ENCODE assay signal across 1 cellular context in genomic region chr7:99693427-99694200, GRCh38.
TF ChIP-seq lines count a peak whose summit lies in the region.

No MANE protein-coding gene starts in this region.

TF ChIP-seq in HepG2, 621 proteins besides CTCF, POLR2A, EP300 and RAD21 (continued from another document and continues in another):
- TF ChIP-seq ZNF646 (CRISPR knock-in tag; IDR thresholded peaks at IDR 0.05) (no peak), ZNF598 (CRISPR knock-in tag; IDR thresholded peaks at IDR 0.05; ENCODE audit: borderline replicate concordance) (peak; percentile 81; the same call in 1 of the 2 replicates), MYC (CRISPR knock-in tag; IDR thresholded peaks at IDR 0.05; ENCODE audit: borderline replicate concordance) (peak; percentile 72), ZNF326 (CRISPR knock-in tag; IDR thresholded peaks at IDR 0.05; ENCODE audit: borderline replicate concordance) (no peak), ELF4 (CRISPR knock-in tag; IDR thresholded peaks at IDR 0.05; ENCODE audit: borderline replicate concordance) (no peak; the same call in 1 of the 2 replicates), RFX5 (IDR thresholded peaks at IDR 0.05; ENCODE audit: low read depth, low read length) (no peak), ZNF850 (CRISPR knock-in tag; conservative IDR thresholded peaks at IDR 0.05) (no peak), ZNF251 (CRISPR knock-in tag; IDR thresholded peaks at IDR 0.05) (no peak), MIER2 (CRISPR knock-in tag; IDR thresholded peaks at IDR 0.05) (peak; percentile 73; the same call in 1 of the 2 replicates), ESRRA (CRISPR knock-in tag; IDR thresholded peaks at IDR 0.05; ENCODE audit: low read depth) (no peak), PHF5A (CRISPR knock-in tag; IDR thresholded peaks at IDR 0.05; ENCODE audit: low read depth, unreplicated experiment) (peak; percentile 42), ZNF616 (CRISPR knock-in tag; IDR thresholded peaks at IDR 0.05; ENCODE audit: low read depth) (0 out of 2 replicates have a peak, but pooled peaks have one; percentile 51), SNAI1 (CRISPR knock-in tag; IDR thresholded peaks at IDR 0.05; ENCODE audit: borderline replicate concordance) (no peak; the same call in 1 of the 2 replicates), ZNF235 (CRISPR knock-in tag; IDR thresholded peaks at IDR 0.05; ENCODE audit: borderline replicate concordance) (no peak), ZNF570 (CRISPR knock-in tag; IDR thresholded peaks at IDR 0.05; ENCODE audit: borderline replicate concordance) (no peak), ZSCAN30 (CRISPR knock-in tag; IDR thresholded peaks at IDR 0.05) (no peak; the same call in 1 of the 2 replicates), EZH2 (conservative IDR thresholded peaks at IDR 0.05; ENCODE audit: low read depth, low read length) (no peak), HNRNPLL (IDR thresholded peaks at IDR 0.05; ENCODE audit: low read depth, low read length, poor library complexity, severe bottlenecking) (no peak), GFI1 (CRISPR knock-in tag; IDR thresholded peaks at IDR 0.05; ENCODE audit: borderline replicate concordance) (peak; percentile 78), KMT2B (CRISPR knock-in tag; IDR thresholded peaks at IDR 0.05) (peak; percentile 79), FOXP4 (CRISPR knock-in tag; IDR thresholded peaks at IDR 0.05) (peak; percentile 90), HIC2 (CRISPR knock-in tag; IDR thresholded peaks at IDR 0.05; ENCODE audit: low read depth) (no peak), ZFP37 (CRISPR knock-in tag; IDR thresholded peaks at IDR 0.05; ENCODE audit: borderline replicate concordance) (peak; percentile 65; the same call in 1 of the 2 replicates), ZNF17 (CRISPR knock-in tag; IDR thresholded peaks at IDR 0.05) (no peak), BCLAF1 (IDR thresholded peaks at IDR 0.05) (no peak), E2F2 (CRISPR knock-in tag; IDR thresholded peaks at IDR 0.05; ENCODE audit: borderline replicate concordance) (no peak), KMT2A (CRISPR knock-in tag; IDR thresholded peaks at IDR 0.05) (no peak), PCBP1 (IDR thresholded peaks at IDR 0.05; ENCODE audit: borderline replicate concordance, low read depth, low read length) (no peak), GATA4 (IDR thresholded peaks at IDR 0.05; ENCODE audit: borderline replicate concordance, low read depth) (peak; percentile 41; the same call in 1 of the 2 replicates), SP140L (CRISPR knock-in tag; IDR thresholded peaks at IDR 0.05; ENCODE audit: borderline replicate concordance) (no peak), MLX (CRISPR knock-in tag; IDR thresholded peaks at IDR 0.05) (no peak), PHF21A (CRISPR knock-in tag; IDR thresholded peaks at IDR 0.05) (peak; percentile 51; the same call in 1 of the 2 replicates), NFRKB (IDR thresholded peaks at IDR 0.05) (peak; percentile 92), HNRNPUL1 (IDR thresholded peaks at IDR 0.05; ENCODE audit: low read depth, low read length) (no peak), PTBP1 (IDR thresholded peaks at IDR 0.05; ENCODE audit: low read depth, low read length, poor library complexity, severe bottlenecking) (no peak), DBP (CRISPR knock-in tag; IDR thresholded peaks at IDR 0.05; ENCODE audit: not compliant biosample characterization) (no peak), GLI4 (CRISPR knock-in tag; IDR thresholded peaks at IDR 0.05; ENCODE audit: borderline replicate concordance) (no peak), KLF12 (CRISPR knock-in tag; IDR thresholded peaks at IDR 0.05; ENCODE audit: borderline replicate concordance) (peak; percentile 92), NR2F1 (CRISPR knock-in tag; IDR thresholded peaks at IDR 0.05) (no peak), ZNF574 (CRISPR knock-in tag; IDR thresholded peaks at IDR 0.05) (peak; percentile 91), IRF9 (CRISPR knock-in tag; IDR thresholded peaks at IDR 0.05; ENCODE audit: borderline replicate concordance) (peak; percentile 77; the same call in 1 of the 2 replicates), ZNF577 (CRISPR knock-in tag; IDR thresholded peaks at IDR 0.05; ENCODE audit: borderline replicate concordance, low read depth) (no peak)
